7 cellular contexts compared by ENCODE assay signal in genomic region chr5:93582677-93583524, GRCh38. TPM values are rescaled to one million over a fixed set of nuclear protein-coding genes. Genes with fewer than 3 reads are reported as not detected.
DNase-seq lines count a peak whose midpoint lies in the region; TF ChIP-seq lines count a peak whose summit lies in the region.

Gene NR2F1 (plus strand): TSS chr5:93583222. CDS start chr5:93585024, 1,802 bp downstream.

- no peak within 1 kb of the TSS for H2BK5ac ChIP-seq in mesendoderm (ENCODE audit: low read length)

- no peaks in the 10 kb centered on the region for H3K36me3 ChIP-seq in GM06990 (ENCODE audit: control insufficient read depth, insufficient read depth, low read length)
- H3K36me3 ChIP-seq in duodenal mucosa (ENCODE audit: control insufficient read depth in 1 of 2, insufficient read depth in 2 of 2, low read length in 2 of 2): no peaks in the 10 kb centered on the region
- H3K36me3 ChIP-seq in mesendoderm (ENCODE audit: control insufficient read depth, insufficient read depth, low read length): no peaks in the 10 kb centered on the region
- no peaks in the 10 kb centered on the region for H3K36me3 ChIP-seq in urinary bladder (ENCODE audit: insufficient read depth)

- no peak within 1 kb of the TSS for H4K8ac ChIP-seq in mesendoderm (ENCODE audit: low read depth, low read length)

- no peak within 1 kb of the TSS for H3K4ac ChIP-seq in mesendoderm (ENCODE audit: low read depth, low read length)

- no peak for DNase-seq in GM06990 (ENCODE audit: extremely low read depth, insufficient read length)
- DNase-seq in LoVo (ENCODE audit: low spot score): peak; percentile 90
- DNase-seq in RWPE1 (ENCODE audit: low spot score): peak; percentile 63
- peak; percentile 95 for DNase-seq in mesendoderm
- no peak for DNase-seq in NCI-H128 (lab: John Stamatoyannopoulos, UW; ENCODE audit: unreplicated experiment)

- no peak within 1 kb of the TSS for H3K18ac ChIP-seq in mesendoderm (ENCODE audit: low read length)

- CTCF ChIA-PET in RWPE1 (lab: Yijun Ruan, JAX): interaction anchor here (0.6 to 1.0 kb wide), 9 partner anchors 110 to 1174 kb away, joined by 3 to 9 read pairs (median 4); no protein-coding TSS in a partner anchor

- H4K5ac ChIP-seq in mesendoderm (ENCODE audit: low read length): no peak within 1 kb of the TSS

- H3K79me1 ChIP-seq in mesendoderm (ENCODE audit: low read length): no peaks in the 10 kb centered on the region

- H3K27me3 ChIP-seq in GM06990 (replicated peaks; ENCODE audit: control insufficient read depth, insufficient read depth, low read length) (no peaks in the 10 kb centered on the region; the same call in none of the 2 replicates), duodenal mucosa (ENCODE audit: control insufficient read depth in 1 of 2, insufficient read depth in 2 of 2, low read length in 2 of 2) (peaks cover 63 to 79% of the 10 kb centered on the region in 2 donors), mesendoderm (ENCODE audit: insufficient read depth, low read length, poor library complexity) (peaks cover 38% of the 10 kb centered on the region)

- H3K27ac ChIP-seq in RWPE1 (no peak within 1 kb of the TSS), duodenal mucosa (ENCODE audit: low read depth, low read length) (peak within 1 kb of the TSS; percentile 20), mesendoderm (ENCODE audit: low read depth, low read length) (no peak within 1 kb of the TSS), urinary bladder (ENCODE audit: low read depth) (peak within 1 kb of the TSS; percentile 85)

- H3K23ac ChIP-seq in mesendoderm (ENCODE audit: low read length): no peak within 1 kb of the TSS

- H3K9ac ChIP-seq in duodenal mucosa (ENCODE audit: low read depth in 1 of 2, low read length in 2 of 2): no peak within 1 kb of the TSS
- H3K9ac ChIP-seq in mesendoderm (ENCODE audit: low read length): no peak within 1 kb of the TSS

- POLR2A ChIA-PET in RWPE1 (lab: Yijun Ruan, JAX; ENCODE audit: low non-redundant PET): no interaction called here

- H3K9me3 ChIP-seq in duodenal mucosa (ENCODE audit: control insufficient read depth in 1 of 2, low read length in 2 of 2): no peaks in the 10 kb centered on the region

- H2BK120ac ChIP-seq in mesendoderm (ENCODE audit: low read depth, low read length): no peak within 1 kb of the TSS

- TF ChIP-seq CTCF in GM06990 (IDR thresholded peaks at IDR 0.05; ENCODE audit: insufficient read depth, low read length, poor library complexity, severe bottlenecking) (no peak), RWPE1 (conservative IDR thresholded peaks at IDR 0.05; ENCODE audit: low read depth) (no peak)

- peaks cover 20 to 26% of the 10 kb centered on the region in 2 donors for H3K4me1 ChIP-seq in duodenal mucosa (ENCODE audit: control insufficient read depth in 1 of 2, insufficient read depth in 2 of 2, low read length in 2 of 2)
- H3K4me1 ChIP-seq in mesendoderm (ENCODE audit: control insufficient read depth, low read depth, low read length): no peaks in the 10 kb centered on the region
- no peaks in the 10 kb centered on the region for H3K4me1 ChIP-seq in urinary bladder (ENCODE audit: insufficient read depth)

- H3K4me2 ChIP-seq in mesendoderm (ENCODE audit: low read length): peak within 1 kb of the TSS; percentile 52

- H3K4me3 ChIP-seq in GM06990 (replicated peaks; ENCODE audit: low read depth, low read length) (peak within 1 kb of the TSS; percentile 51), duodenal mucosa (ENCODE audit: low read depth in 1 of 2, low read length in 2 of 2) (peak within 1 kb of the TSS; percentile 60 to 62), mesendoderm (ENCODE audit: low read length) (no peak within 1 kb of the TSS), urinary bladder (ENCODE audit: low read depth, low read length) (peak within 1 kb of the TSS; percentile 99)

- no peak within 1 kb of the TSS for H2BK15ac ChIP-seq in mesendoderm (replicated peaks; ENCODE audit: low read depth)

- no peak within 1 kb of the TSS for H3K56ac ChIP-seq in mesendoderm (ENCODE audit: low read length)

- no CpG with 5 or more reads among the region's 21 CpGs for WGBS in mesendoderm (ENCODE audit: extremely low coverage, insufficient coverage, low lambda C conversion rate)
- under 1% methylated on average over 21 of the region's 21 CpGs for WGBS in urinary bladder

- H2AK5ac ChIP-seq in mesendoderm (ENCODE audit: low read length): no peak within 1 kb of the TSS

- H3K79me2 ChIP-seq in mesendoderm (ENCODE audit: control insufficient read depth, insufficient read depth, low read length): no peaks in the 10 kb centered on the region

RNA-seq across cellular contexts. Expression of gene NR2F1, which starts in this region (rescaled TPM):
- polyA plus RNA-seq in mesendoderm (2013, experiment 1 of 2): not detected
- polyA plus RNA-seq in mesendoderm (2013, experiment 2 of 2): not detected
- total RNA-seq in urinary bladder: 64.8 TPM
- polyA plus RNA-seq in urinary bladder: 149 TPM

Comparison
In these comparisons a context has a peak if more than half of its experiments do, and no peak if none do; other contexts are left out.
1. DNase-seq: peak in LoVo (single experiment), RWPE1 (single experiment) and mesendoderm (single experiment); none in GM06990 (single experiment) and NCI-H128 (single experiment).
2. H3K27ac ChIP-seq: peak in duodenal mucosa (single experiment) and urinary bladder (single experiment); none in RWPE1 (single experiment) and mesendoderm (single experiment).